ENCODE assay signal across 20 cellular contexts in genomic region chr22:49728566-49729271, GRCh38.
DNase-seq lines count a peak whose midpoint lies in the region; ATAC-seq and TF ChIP-seq lines count a peak whose summit lies in the region.
"Had no signal": no experiment of that assay in that cellular context is flagged by ENCODE, and none has a peak within 500 bp of the region (broad histone marks: within the 10 kb centered on the region; RNA-seq: fewer than 3 reads in every experiment).

No MANE protein-coding gene starts in this region.

- H3K36me3 ChIP-seq in left ventricle myocardium inferior, result no peaks in the 10 kb centered on the region
- no peaks in the 10 kb centered on the region for H3K36me3 ChIP-seq in heart right ventricle
- H3K36me3 ChIP-seq in brain microvascular endothelial cell (replicated peaks), result no peaks in the 10 kb centered on the region
- no peaks in the 10 kb centered on the region for H3K36me3 ChIP-seq in HAP-1 (replicated peaks)
- H3K36me3 ChIP-seq: BE2C, Peyer's patch, SJCRH30 had no signal

- H3K9me3 ChIP-seq in left ventricle myocardium inferior (replicated peaks), result peaks cover 15% of the 10 kb centered on the region
- H3K9me3 ChIP-seq in heart right ventricle, result peaks cover 0 to 11% (median 0%) of the 10 kb centered on the region in 11 donors
- no peaks in the 10 kb centered on the region for H3K9me3 ChIP-seq in HAP-1
- H3K9me3 ChIP-seq: BE2C, Peyer's patch, SJCRH30 had no signal

- ATAC-seq in heart right ventricle, result no peak
- ATAC-seq: A549, GM23338, HCT116 had no signal

- peaks cover 14% of the 10 kb centered on the region for H3K4me1 ChIP-seq in left ventricle myocardium inferior
- peaks cover 0 to 14% (median 5%) of the 10 kb centered on the region in 9 donors for H3K4me1 ChIP-seq in heart right ventricle
- H3K4me1 ChIP-seq in HAP-1, result peaks cover 3% of the 10 kb centered on the region; the same call in 1 of the 2 replicates
- H3K4me1 ChIP-seq: A549, BE2C, SJCRH30 had no signal

- in situ Hi-C loops in brain microvascular endothelial cell (cut with HindIII; ENCODE audit: low pct_ligation_motif_present, low sequenced_read_pairs), result no loop called here
- in situ Hi-C loops in HAP-1 (cut with MboI; ENCODE audit: low sequenced_read_pairs), result no loop called here

- no peak overlapping the region for H3K4me3 ChIP-seq in left ventricle myocardium inferior
- no peak overlapping the region for H3K4me3 ChIP-seq in heart right ventricle
- no peak overlapping the region for H3K4me3 ChIP-seq in brain microvascular endothelial cell (ENCODE audit: low read depth, low read length)
- no peak overlapping the region for H3K4me3 ChIP-seq in HAP-1
- H3K4me3 ChIP-seq: A549, GM23338, Peyer's patch, SJCRH30 had no signal

- DNase-seq in left ventricle myocardium inferior (peak; percentile 7), heart right ventricle (no peak), posterior vena cava (ENCODE audit: low spot score) (peak; percentile 71), brain microvascular endothelial cell (no peak), NCI-H510A (lab: John Stamatoyannopoulos, UW) (no peak), HAP-1 (ENCODE audit: low spot score in 2 of 2) (no peak)
- DNase-seq in activated CD8-positive, alpha-beta memory T cell treated with anti-CD3 and anti-CD28 coated beads, Interleukin-2, amount 50 U/mL, for 48 hours, result peak; percentile 46
- DNase-seq: BE2C; CD4-positive, alpha-beta memory T cell; DMS153; KG1; NCI-H1092 treated with DMSO at 0.1 percent for 48 hours; NCI-H1436 treated with DMSO at 0.1 percent for 48 hours; NCI-H1930; NCI-H345; Peyer's patch; SJCRH30 had no signal

- WGBS in heart right ventricle, 2 donors, result 71 to 72% methylated on average over 31 of the region's 31 CpGs

- H3K27ac ChIP-seq in left ventricle myocardium inferior (replicated peaks) (no peak overlapping the region), heart right ventricle (no peak overlapping the region), brain microvascular endothelial cell (no peak overlapping the region)
- H3K27ac ChIP-seq: A549, Peyer's patch, SJCRH30 had no signal

- intact Hi-C loops in left ventricle myocardium inferior (cut with micrococcal nuclease) (no loop called here), heart right ventricle (cut with DNase I) (loop anchor here in 2 of 10 donors (10.0 kb wide), 2 partner anchors 94 to 684 kb away; no protein-coding TSS in a partner anchor), posterior vena cava (cut with DNase I) (no loop called here)

- TF ChIP-seq CTCF in left ventricle myocardium inferior (IDR thresholded peaks at IDR 0.05; ENCODE audit: borderline replicate concordance), result no peak
- no peak for TF ChIP-seq CTCF in heart right ventricle (IDR thresholded peaks at IDR 0.05)
- no peak for TF ChIP-seq CTCF in brain microvascular endothelial cell (IDR thresholded peaks at IDR 0.05; ENCODE audit: low read depth, low read length, missing control alignments)

- H3K27me3 ChIP-seq in left ventricle myocardium inferior (ENCODE audit: low read depth) (peaks cover 100% of the 10 kb centered on the region), heart right ventricle (peaks cover 7 to 92% (median 80%) of the 10 kb centered on the region in 7 donors), brain microvascular endothelial cell (replicated peaks) (peaks cover 10% of the 10 kb centered on the region), HAP-1 (ENCODE audit: low read depth) (peaks cover 50% of the 10 kb centered on the region)
- H3K27me3 ChIP-seq: Peyer's patch had no signal

Comparison
In these comparisons a context has a peak if more than half of its experiments do, and no peak if none do; other contexts are left out.
1. DNase-seq: peak in left ventricle myocardium inferior (single experiment), activated CD8-positive, alpha-beta memory T cell treated with anti-CD3 and anti-CD28 coated beads, Interleukin-2, amount 50 U/mL, for 48 hours (single experiment) and posterior vena cava (single experiment); none in heart right ventricle (0 of 2), brain microvascular endothelial cell (single experiment), NCI-H510A (single experiment) and HAP-1 (0 of 2).